In genomic region chr12:108640802-108641445, GRCh38 we compare ENCODE assay signal across 10 cellular contexts. TPM values are rescaled to one million over a fixed set of nuclear protein-coding genes. Genes with fewer than 3 reads are reported as not detected.
DNase-seq lines count a peak whose midpoint lies in the region; ATAC-seq and TF ChIP-seq lines count a peak whose summit lies in the region.
"Had no signal": no experiment of that assay in that cellular context is flagged by ENCODE, and none has a peak within 500 bp of the region (broad histone marks: within the 10 kb centered on the region; RNA-seq: fewer than 3 reads in every experiment).

No MANE protein-coding gene starts in this region.

- H3K27me3 Mint-ChIP-seq in CD14-positive monocyte (ENCODE audit: low read depth in 3 of 3): peaks cover 0 to 2% (median 0%) of the 10 kb centered on the region in 3 donors

- intact Hi-C loops in CD14-positive monocyte (cut with micrococcal nuclease): no loop called here
- intact Hi-C loops in left colon (cut with DNase I, micrococcal nuclease): no loop called here

- peak overlapping the region in 5 of 7 donors; percentile 20 to 76 (median 21) for H3K27ac Mint-ChIP-seq in CD14-positive monocyte

- H3K9me3 Mint-ChIP-seq in CD14-positive monocyte: peaks cover 0 to under 1% (median 0%) of the 10 kb centered on the region in 7 donors

- peak; percentile 52 for ATAC-seq in left colon
- ATAC-seq in GM19397 (IDR thresholded peaks at IDR 0.05; ENCODE audit: unreplicated experiment): no peak
- no peak for ATAC-seq in HG02610 (IDR thresholded peaks at IDR 0.05; ENCODE audit: unreplicated experiment)

- TF ChIP-seq CTCF in CD14-positive monocyte (IDR thresholded peaks at IDR 0.05): no peak

- peaks cover 24% of the 10 kb centered on the region in 2 donors for H3K36me3 Mint-ChIP-seq in CD14-positive monocyte

- H3K4me1 Mint-ChIP-seq in CD14-positive monocyte: peaks cover 52% of the 10 kb centered on the region

- H3K4me3 Mint-ChIP-seq in CD14-positive monocyte: no peak overlapping the region

- no peak for DNase-seq in CD14-positive monocyte (ENCODE audit: low spot score)
- DNase-seq in M059J (ENCODE audit: low read depth): peak; percentile 82
- peak; percentile 56 for DNase-seq in astrocyte of the hippocampus (ENCODE audit: low read depth, low spot score)
- peak in 1 of 2 donors; percentile 66 for DNase-seq in left colon
- DNase-seq in NCI-H526 treated with DMSO at 0.1 percent for 48 hours (lab: John Stamatoyannopoulos, UW): no peak
- no peak for DNase-seq in epidermal melanocyte (ENCODE audit: insufficient read length, low spot score)
- DNase-seq: mesenchymal stem cell; stimulated activated CD4-positive, alpha-beta T cell treated with anti-CD3 and anti-CD28 coated beads, Interleukin-4, amount 100 ng/mL, for 1 hour had no signal

RNA-seq across cellular contexts. Expression of gene SELPLG, which starts 7.2 kb away (rescaled TPM):
- 100 to 1,000 TPM; 247 to 349 TPM for polyA plus RNA-seq in CD14-positive monocyte
- total RNA-seq in M059J (2014; rRNA removed; shearing (Covaris generic)): 0.42 and 0.79 TPM in 2 replicates
- total RNA-seq in left colon: 1 to 10 TPM; 1.3 to 5.1 TPM

RNA-seq across cellular contexts. Expression of gene TMEM119, which starts 43.0 kb away (rescaled TPM):
- polyA plus RNA-seq in CD14-positive monocyte: under 1 TPM; 0.18 to 0.56 TPM
- 0.05 TPM in 1 of 2 replicates, not detected in the other for total RNA-seq in M059J (2014; rRNA removed; shearing (Covaris generic))
- total RNA-seq in left colon: 1 to 10 TPM; 3.6 to 8.0 TPM

Comparison
In these comparisons a context has a peak if more than half of its experiments do, and no peak if none do; other contexts are left out.
1. DNase-seq: peak in M059J (single experiment) and astrocyte of the hippocampus (single experiment); none in CD14-positive monocyte (single experiment), NCI-H526 treated with DMSO at 0.1 percent for 48 hours (single experiment) and epidermal melanocyte (single experiment).